Comparison of ENCODE assay signal across 21 cellular contexts in the genomic region with DNA sequence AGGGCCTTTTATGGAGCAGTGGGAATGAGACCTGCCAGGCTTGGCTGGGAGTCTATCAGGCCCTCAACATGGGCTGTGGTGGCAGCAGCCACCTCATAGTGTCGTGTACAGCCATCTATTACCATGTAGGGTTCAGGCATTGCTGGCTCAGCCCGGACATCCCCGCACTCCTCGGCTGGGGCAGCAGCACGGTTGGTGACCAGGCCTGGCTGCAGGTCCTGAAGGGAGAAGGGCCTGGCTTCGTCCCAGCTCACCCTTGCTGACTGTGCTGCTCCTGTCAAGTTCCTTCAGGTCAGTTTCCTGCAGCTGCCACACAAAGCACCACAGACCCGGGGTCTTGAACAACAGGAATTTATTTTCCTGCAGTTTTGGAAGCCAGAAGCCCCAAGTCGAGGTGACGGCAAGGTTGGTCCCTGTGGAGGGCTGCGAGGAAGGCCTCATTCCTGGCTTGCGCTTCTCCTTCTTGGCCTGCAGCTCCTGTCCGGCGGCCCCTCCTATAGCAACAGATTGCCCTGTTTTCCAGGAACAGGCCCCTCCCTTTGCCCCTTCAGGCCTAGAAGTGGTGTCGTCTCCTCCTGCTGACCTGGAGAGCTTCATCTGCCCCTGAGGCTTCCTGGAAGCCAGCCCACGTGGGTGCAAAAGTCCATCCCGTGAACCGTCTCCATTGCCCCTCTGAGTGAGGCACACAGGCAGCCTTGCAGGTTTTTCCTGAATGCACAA. TPM values are rescaled to one million over a fixed set of nuclear protein-coding genes. Genes with fewer than 3 reads are reported as not detected.
A peak's percentile ranks its signal among the peaks of the same experiment; 100 is the strongest.
DNase-seq lines count a peak whose midpoint lies in the region; ATAC-seq, FAIRE-seq and TF ChIP-seq lines count a peak whose summit lies in the region.
"Had no signal": no experiment of that assay in that cellular context is flagged by ENCODE, and none has a peak within 500 bp of the region (broad histone marks: within the 10 kb centered on the region; RNA-seq: fewer than 3 reads in every experiment).

No MANE protein-coding gene starts in this region.

- H3K4me3 ChIP-seq in H7 (ENCODE audit: insufficient read depth, low read depth, low read length) (no peak overlapping the region), bronchial epithelial cell (ENCODE audit: low read depth, low read length) (no peak overlapping the region), right lobe of liver (no peak overlapping the region), spleen (no peak overlapping the region)
- H3K4me3 ChIP-seq: ascending aorta, esophagus muscularis mucosa, SJCRH30 had no signal

- ATAC-seq in right lobe of liver: peak; percentile 22 to 56 (median 46)
- ATAC-seq in omental fat pad (ENCODE audit: low FRiP score): no peak
- ATAC-seq: activated T-cell treated with anti-CD3 and anti-CD28 coated beads, Interleukin-2, amount 50 U/mL, for 4 hours; left ventricle myocardium superior had no signal

- H3K36me3 ChIP-seq in H7 (replicated peaks; ENCODE audit: control insufficient read depth, insufficient read depth, low read length): no peaks in the 10 kb centered on the region
- H3K36me3 ChIP-seq in bronchial epithelial cell (ENCODE audit: control insufficient read depth, insufficient read depth, low read length): no peaks in the 10 kb centered on the region
- no peaks in the 10 kb centered on the region for H3K36me3 ChIP-seq in right lobe of liver
- no peaks in the 10 kb centered on the region for H3K36me3 ChIP-seq in spleen
- H3K36me3 ChIP-seq: ascending aorta, esophagus muscularis mucosa, SJCRH30 had no signal

- peak; percentile 35 for DNase-seq in H7
- peak; percentile 25 for DNase-seq in bronchial epithelial cell (ENCODE audit: low read depth)
- DNase-seq in right lobe of liver: peak in 1 of 3 donors; percentile 40
- DNase-seq in spleen: peak; percentile 64
- DNase-seq in NOMO-1 treated with DMSO at 0.1 percent for 48 hours (lab: John Stamatoyannopoulos, UW; ENCODE audit: unreplicated experiment): no peak
- DNase-seq in omental fat pad (ENCODE audit: low spot score): no peak
- DNase-seq in kidney glomerular epithelial cell (lab: John Stamatoyannopoulos, UW): no peak
- DNase-seq: activated naive CD4-positive, alpha-beta T cell treated with anti-CD3 and anti-CD28 coated beads, Interleukin-2, amount 50 U/mL, for 16 hours; activated T-cell treated with anti-CD3 and anti-CD28 coated beads, Interleukin-2, amount 50 U/mL, for 4 hours; effector memory CD4-positive, alpha-beta T cell; HCEC 1CT; Karpas-422; left ventricle myocardium superior; NCI-H187; NCI-H748 treated with DMSO at 0.1 percent for 48 hours; OCI-M1; SJCRH30 had no signal

- H3K9me3 ChIP-seq in right lobe of liver (no peaks in the 10 kb centered on the region), spleen (no peaks in the 10 kb centered on the region)
- H3K9me3 ChIP-seq: ascending aorta, esophagus muscularis mucosa, SJCRH30 had no signal

- TF ChIP-seq POLR2A in right lobe of liver (IDR thresholded peaks at IDR 0.05): no peak
- TF ChIP-seq POLR2A in spleen (IDR thresholded peaks at IDR 0.05): no peak

- no peak for TF ChIP-seq CTCF in bronchial epithelial cell (IDR thresholded peaks at IDR 0.05; ENCODE audit: insufficient read depth, low read length, severe bottlenecking)
- TF ChIP-seq CTCF in right lobe of liver (IDR thresholded peaks at IDR 0.05): no peak
- no peak for TF ChIP-seq CTCF in spleen (IDR thresholded peaks at IDR 0.05 in 8 of 11, conservative IDR thresholded peaks at IDR 0.05 in 3 of 11)
- no peak for TF ChIP-seq CTCF in omental fat pad (IDR thresholded peaks at IDR 0.05)

- WGBS in right lobe of liver (ENCODE audit: insufficient coverage, low coverage, low lambda C conversion rate, missing lambda C conversion rate): 51% methylated on average over 7 of the region's 17 CpGs
- WGBS in spleen, 5 donors: 67 to 72% (median 69%) methylated on average over 10 to 17 of the region's 17 CpGs

- H3K27ac ChIP-seq in right lobe of liver (no peak overlapping the region), spleen (no peak overlapping the region)
- H3K27ac ChIP-seq: ascending aorta, esophagus muscularis mucosa, SJCRH30 had no signal

- no peak for FAIRE-seq in bronchial epithelial cell (lab: Jason Lieb, UNC)
- FAIRE-seq: HTR-8/SVneo had no signal

- intact Hi-C loops in right lobe of liver (cut with DNase I): no loop called here
- intact Hi-C loops in spleen (cut with DNase I; ENCODE audit: low total_unique reads): no loop called here

- H3K27me3 ChIP-seq in H7 (ENCODE audit: control insufficient read depth, insufficient read depth, low read length): no peaks in the 10 kb centered on the region
- no peaks in the 10 kb centered on the region for H3K27me3 ChIP-seq in bronchial epithelial cell (ENCODE audit: control insufficient read depth, insufficient read depth, low read length)
- no peaks in the 10 kb centered on the region for H3K27me3 ChIP-seq in right lobe of liver
- H3K27me3 ChIP-seq in spleen (replicated peaks in 1 of 7): no peaks in the 10 kb centered on the region
- H3K27me3 ChIP-seq: ascending aorta, esophagus muscularis mucosa, SJCRH30 had no signal

- H3K4me1 ChIP-seq in right lobe of liver (peaks cover 0 to 8% (median 0%) of the 10 kb centered on the region in 4 donors), spleen (peaks cover 0 to 9% (median 3%) of the 10 kb centered on the region in 6 donors)
- H3K4me1 ChIP-seq: ascending aorta had no signal

RNA-seq across cellular contexts. Expression of a gene that starts 25.2 kb away (rescaled TPM):
- total RNA-seq in H7 (2014; rRNA removed; shearing (Covaris generic)): 2.0 and 4.9 TPM in 2 replicates
- total RNA-seq in bronchial epithelial cell (under 0.01 and 1.0 TPM in 2 replicates), right lobe of liver (1 to 10 TPM in 5 of 6 experiments, under 1 TPM in 1; 0.18 to 6.2 (median 3.1) TPM), spleen (1 to 10 TPM in 1 of 7 donors, under 1 TPM in 6; 0.33 to 1.6 (median 0.61) TPM), omental fat pad (1 to 10 TPM in 2 of 4 donors, under 1 TPM in 2; 0.63 to 4.6 (median 1.2) TPM)
- under 1 TPM; 0.35 to 0.96 (median 0.52) TPM for polyA plus RNA-seq in spleen
- total RNA-seq: T-helper 1 cell treated with Interleukin-12 subunit alpha and Interleukin-12 subunit beta and Interleukin-4 antibody, amounts not matched to agents 30 ng/mL and 1 ng/mL, for 36 hours had no signal

Comparison
In these comparisons a context has a peak if more than half of its experiments do, and no peak if none do; other contexts are left out.
1. DNase-seq: peak in H7 (single experiment), bronchial epithelial cell (single experiment) and spleen (single experiment); none in NOMO-1 treated with DMSO at 0.1 percent for 48 hours (single experiment), omental fat pad (single experiment) and kidney glomerular epithelial cell (single experiment).